In the genomic region with DNA sequence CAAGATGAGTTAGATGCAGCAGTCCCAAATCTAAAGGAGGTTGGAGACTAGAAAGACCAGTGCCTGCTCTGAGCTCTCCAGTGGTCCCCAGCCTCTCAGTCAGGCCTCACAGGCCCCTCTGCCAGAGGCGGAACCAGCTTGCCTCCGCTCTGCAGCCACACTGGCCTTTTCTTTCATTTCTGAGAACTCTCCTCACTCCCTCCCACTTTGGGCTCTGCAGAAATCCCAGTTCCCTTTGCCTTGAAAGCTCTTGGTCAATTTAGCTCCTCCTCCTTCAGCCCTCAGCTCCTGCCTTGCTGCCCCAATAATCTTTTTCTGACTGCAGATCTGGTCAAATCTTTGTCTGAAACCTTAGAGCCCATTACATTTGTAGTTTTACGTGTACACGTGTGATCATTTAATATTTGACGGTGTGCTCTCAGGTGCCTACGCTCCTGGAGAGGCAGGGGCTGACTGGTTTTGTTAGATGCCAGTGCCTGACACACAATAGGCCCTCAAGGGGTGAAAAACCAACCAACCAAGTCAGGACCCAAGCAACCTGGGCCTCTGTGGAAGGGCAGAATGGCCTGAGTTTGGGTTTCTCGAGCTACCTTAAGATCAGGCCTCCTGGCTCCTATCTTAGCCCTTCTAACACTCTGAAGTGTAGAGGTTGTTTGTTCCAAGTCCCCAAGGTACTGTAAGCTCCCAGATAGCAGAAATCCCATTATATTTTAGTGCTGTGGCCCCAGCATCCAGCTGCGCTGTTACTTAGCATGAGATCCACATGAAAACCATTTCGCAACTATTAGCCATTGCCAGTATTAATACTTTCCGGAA, we compare ENCODE assay signal across 8 cellular contexts. TPM values are rescaled to one million over a fixed set of nuclear protein-coding genes. Genes with fewer than 3 reads are reported as not detected.
DNase-seq lines count a peak whose midpoint lies in the region; ATAC-seq and TF ChIP-seq lines count a peak whose summit lies in the region.

No MANE protein-coding gene starts in this region.

- H3K27ac ChIP-seq in dorsolateral prefrontal cortex (peak overlapping the region; percentile 31 to 97 (median 87)), upper lobe of left lung (peak overlapping the region; percentile 94 to 98 (median 96))

- H3K27me3 ChIP-seq in dorsolateral prefrontal cortex (no peaks in the 10 kb centered on the region), upper lobe of left lung (no peaks in the 10 kb centered on the region)

- no peaks in the 10 kb centered on the region for H3K36me3 ChIP-seq in upper lobe of left lung

- intact Hi-C loops in dorsolateral prefrontal cortex (cut with DNase I): loop anchor here (5.0 to 10.0 kb wide), 2 partner anchors 202 to 444 kb away; no protein-coding TSS in a partner anchor

- TF ChIP-seq CTCF in dorsolateral prefrontal cortex (IDR thresholded peaks at IDR 0.05 in 54 of 56, conservative IDR thresholded peaks at IDR 0.05 in 2 of 56; ENCODE audit: low read depth in 1 of 56, partially characterized antibody in 56 of 56): no peak
- no peak for TF ChIP-seq CTCF in upper lobe of left lung (IDR thresholded peaks at IDR 0.05)

- WGBS in upper lobe of left lung, 2 donors: 50 to 73% methylated on average over 9 to 10 of the region's 10 CpGs

- no peaks in the 10 kb centered on the region for H3K9me3 ChIP-seq in upper lobe of left lung

- peak; percentile 36 to 38 for ATAC-seq in upper lobe of left lung (ENCODE audit: low FRiP score in 2 of 2)
- no peak for ATAC-seq in HG02852 (IDR thresholded peaks at IDR 0.05; ENCODE audit: unreplicated experiment)

- TF ChIP-seq POLR2A in upper lobe of left lung (IDR thresholded peaks at IDR 0.05): peak in 2 of 4 donors; percentile 45 to 46

- in situ Hi-C loops in G401 (cut with HindIII; ENCODE audit: low sequenced_read_pairs): no loop called here

- no peak for TF ChIP-seq EP300 in upper lobe of left lung (IDR thresholded peaks at IDR 0.05)

- H3K4me1 ChIP-seq in upper lobe of left lung: peaks cover 27 to 37% (median 33%) of the 10 kb centered on the region in 4 donors

- H3K4me3 ChIP-seq in dorsolateral prefrontal cortex (peak overlapping the region in 55 of 59 donors; percentile 55 to 98 (median 87)), upper lobe of left lung (peak overlapping the region in 3 of 4 donors; percentile 81 to 95 (median 87))

- DNase-seq in G401 (ENCODE audit: low spot score) (peak; percentile 40), NOMO-1 (lab: John Stamatoyannopoulos, UW; ENCODE audit: unreplicated experiment in 2 of 2) (peak; percentile 50 to 69), dorsolateral prefrontal cortex (no peak), medulla oblongata (ENCODE audit: extremely low spot score) (peak; percentile 79), upper lobe of left lung (peak in 1 of 2 donors; percentile 68), Kasumi-1 (lab: John Stamatoyannopoulos, UW) (no peak)
- DNase-seq in effector CD4-positive, alpha-beta T cell: no peak

RNA-seq across cellular contexts. Expression of a gene that starts 1.1 kb away (rescaled TPM):
- total RNA-seq in G401 (2014; rRNA removed; shearing (Covaris generic)): 35.2 and 65.6 TPM in 2 replicates
- 100 to 1,000 TPM in 79 of 120 experiments, 10 to 100 TPM in 41; 42.1 to 170 (median 107) TPM for total RNA-seq in dorsolateral prefrontal cortex
- total RNA-seq in upper lobe of left lung: 10 to 100 TPM; 23.0 to 60.3 (median 34.0) TPM

Comparison
In these comparisons a context has a peak if more than half of its experiments do, and no peak if none do; other contexts are left out.
1. DNase-seq: peak in G401 (single experiment), NOMO-1 (2 of 2) and medulla oblongata (single experiment); none in dorsolateral prefrontal cortex (0 of 10), Kasumi-1 (0 of 2) and effector CD4-positive, alpha-beta T cell (single experiment).